Comparison of ENCODE assay signal across 1 cellular context in the genomic region with DNA sequence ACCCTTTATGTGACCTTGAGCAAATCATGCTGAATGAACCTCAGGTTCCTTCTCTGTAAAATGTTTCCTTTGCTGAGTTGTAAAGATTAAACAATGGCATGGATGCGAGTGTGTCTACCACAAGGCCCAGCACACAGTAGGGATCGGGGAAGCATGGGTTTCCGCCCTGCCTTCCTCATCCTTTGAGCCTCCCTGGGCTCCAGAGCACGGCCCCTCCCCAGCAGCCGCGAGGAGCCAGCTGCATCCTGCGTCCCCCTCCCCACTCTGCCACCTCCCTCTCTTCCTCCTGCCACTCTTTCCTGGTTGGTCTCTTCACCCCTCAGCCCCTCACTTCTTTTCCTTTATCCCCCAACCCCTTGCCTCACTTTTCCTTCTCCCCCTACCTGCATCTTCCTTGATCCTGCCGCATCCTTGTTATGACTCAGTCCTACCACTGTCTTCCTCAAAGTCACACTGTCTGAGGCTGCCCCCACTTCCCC.
TF ChIP-seq lines count a peak whose summit lies in the region.

No MANE protein-coding gene starts in this region.

TF ChIP-seq in GM23338, 12 proteins besides CTCF, POLR2A, EP300 and RAD21:
- TF ChIP-seq EZH2phosphoT487 (IDR thresholded peaks at IDR 0.05; ENCODE audit: unreplicated experiment) (no peak), JUNB (IDR thresholded peaks at IDR 0.05; ENCODE audit: unreplicated experiment) (no peak), POLR2AphosphoS5 (IDR thresholded peaks at IDR 0.05; ENCODE audit: low read depth) (no peak), NANOG (IDR thresholded peaks at IDR 0.05; ENCODE audit: borderline replicate concordance) (no peak), STAT1 (IDR thresholded peaks at IDR 0.05; ENCODE audit: unreplicated experiment) (no peak), CREB1 (CRISPR knock-in tag; IDR thresholded peaks at IDR 0.05; ENCODE audit: low read depth) (no peak), ZNF114 (CRISPR knock-in tag; IDR thresholded peaks at IDR 0.05) (no peak), ZNF331 (CRISPR knock-in tag; IDR thresholded peaks at IDR 0.05; ENCODE audit: low read depth) (no peak)
- TF ChIP-seq, protein P1, sequence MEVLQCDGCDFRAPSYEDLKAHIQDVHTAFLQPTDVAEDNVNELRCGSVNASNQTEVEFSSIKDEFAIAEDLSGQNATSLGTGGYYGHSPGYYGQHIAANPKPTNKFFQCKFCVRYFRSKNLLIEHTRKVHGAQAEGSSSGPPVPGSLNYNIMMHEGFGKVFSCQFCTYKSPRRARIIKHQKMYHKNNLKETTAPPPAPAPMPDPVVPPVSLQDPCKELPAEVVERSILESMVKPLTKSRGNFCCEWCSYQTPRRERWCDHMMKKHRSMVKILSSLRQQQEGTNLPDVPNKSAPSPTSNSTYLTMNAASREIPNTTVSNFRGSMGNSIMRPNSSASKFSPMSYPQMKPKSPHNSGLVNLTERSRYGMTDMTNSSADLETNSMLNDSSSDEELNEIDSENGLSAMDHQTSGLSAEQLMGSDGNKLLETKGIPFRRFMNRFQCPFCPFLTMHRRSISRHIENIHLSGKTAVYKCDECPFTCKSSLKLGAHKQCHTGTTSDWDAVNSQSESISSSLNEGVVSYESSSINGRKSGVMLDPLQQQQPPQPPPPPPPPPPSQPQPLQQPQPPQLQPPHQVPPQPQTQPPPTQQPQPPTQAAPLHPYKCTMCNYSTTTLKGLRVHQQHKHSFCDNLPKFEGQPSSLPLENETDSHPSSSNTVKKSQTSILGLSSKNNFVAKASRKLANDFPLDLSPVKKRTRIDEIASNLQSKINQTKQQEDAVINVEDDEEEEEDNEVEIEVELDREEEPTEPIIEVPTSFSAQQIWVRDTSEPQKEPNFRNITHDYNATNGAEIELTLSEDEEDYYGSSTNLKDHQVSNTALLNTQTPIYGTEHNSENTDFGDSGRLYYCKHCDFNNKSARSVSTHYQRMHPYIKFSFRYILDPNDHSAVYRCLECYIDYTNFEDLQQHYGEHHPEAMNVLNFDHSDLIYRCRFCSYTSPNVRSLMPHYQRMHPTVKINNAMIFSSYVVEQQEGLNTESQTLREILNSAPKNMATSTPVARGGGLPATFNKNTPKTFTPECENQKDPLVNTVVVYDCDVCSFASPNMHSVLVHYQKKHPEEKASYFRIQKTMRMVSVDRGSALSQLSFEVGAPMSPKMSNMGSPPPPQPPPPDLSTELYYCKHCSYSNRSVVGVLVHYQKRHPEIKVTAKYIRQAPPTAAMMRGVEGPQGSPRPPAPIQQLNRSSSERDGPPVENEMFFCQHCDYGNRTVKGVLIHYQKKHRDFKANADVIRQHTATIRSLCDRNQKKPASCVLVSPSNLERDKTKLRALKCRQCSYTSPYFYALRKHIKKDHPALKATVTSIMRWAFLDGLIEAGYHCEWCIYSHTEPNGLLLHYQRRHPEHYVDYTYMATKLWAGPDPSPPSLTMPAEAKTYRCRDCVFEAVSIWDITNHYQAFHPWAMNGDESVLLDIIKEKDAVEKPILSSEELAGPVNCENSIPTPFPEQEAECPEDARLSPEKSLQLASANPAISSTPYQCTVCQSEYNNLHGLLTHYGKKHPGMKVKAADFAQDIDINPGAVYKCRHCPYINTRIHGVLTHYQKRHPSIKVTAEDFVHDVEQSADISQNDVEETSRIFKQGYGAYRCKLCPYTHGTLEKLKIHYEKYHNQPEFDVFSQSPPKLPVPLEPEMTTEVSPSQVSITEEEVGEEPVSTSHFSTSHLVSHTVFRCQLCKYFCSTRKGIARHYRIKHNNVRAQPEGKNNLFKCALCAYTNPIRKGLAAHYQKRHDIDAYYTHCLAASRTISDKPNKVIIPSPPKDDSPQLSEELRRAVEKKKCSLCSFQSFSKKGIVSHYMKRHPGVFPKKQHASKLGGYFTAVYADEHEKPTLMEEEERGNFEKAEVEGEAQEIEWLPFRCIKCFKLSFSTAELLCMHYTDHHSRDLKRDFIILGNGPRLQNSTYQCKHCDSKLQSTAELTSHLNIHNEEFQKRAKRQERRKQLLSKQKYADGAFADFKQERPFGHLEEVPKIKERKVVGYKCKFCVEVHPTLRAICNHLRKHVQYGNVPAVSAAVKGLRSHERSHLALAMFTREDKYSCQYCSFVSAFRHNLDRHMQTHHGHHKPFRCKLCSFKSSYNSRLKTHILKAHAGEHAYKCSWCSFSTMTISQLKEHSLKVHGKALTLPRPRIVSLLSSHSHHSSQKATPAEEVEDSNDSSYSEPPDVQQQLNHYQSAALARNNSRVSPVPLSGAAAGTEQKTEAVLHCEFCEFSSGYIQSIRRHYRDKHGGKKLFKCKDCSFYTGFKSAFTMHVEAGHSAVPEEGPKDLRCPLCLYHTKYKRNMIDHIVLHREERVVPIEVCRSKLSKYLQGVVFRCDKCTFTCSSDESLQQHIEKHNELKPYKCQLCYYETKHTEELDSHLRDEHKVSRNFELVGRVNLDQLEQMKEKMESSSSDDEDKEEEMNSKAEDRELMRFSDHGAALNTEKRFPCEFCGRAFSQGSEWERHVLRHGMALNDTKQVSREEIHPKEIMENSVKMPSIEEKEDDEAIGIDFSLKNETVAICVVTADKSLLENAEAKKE (CRISPR knock-in tag; IDR thresholded peaks at IDR 0.05), result no peak
- TF ChIP-seq, protein P2, sequence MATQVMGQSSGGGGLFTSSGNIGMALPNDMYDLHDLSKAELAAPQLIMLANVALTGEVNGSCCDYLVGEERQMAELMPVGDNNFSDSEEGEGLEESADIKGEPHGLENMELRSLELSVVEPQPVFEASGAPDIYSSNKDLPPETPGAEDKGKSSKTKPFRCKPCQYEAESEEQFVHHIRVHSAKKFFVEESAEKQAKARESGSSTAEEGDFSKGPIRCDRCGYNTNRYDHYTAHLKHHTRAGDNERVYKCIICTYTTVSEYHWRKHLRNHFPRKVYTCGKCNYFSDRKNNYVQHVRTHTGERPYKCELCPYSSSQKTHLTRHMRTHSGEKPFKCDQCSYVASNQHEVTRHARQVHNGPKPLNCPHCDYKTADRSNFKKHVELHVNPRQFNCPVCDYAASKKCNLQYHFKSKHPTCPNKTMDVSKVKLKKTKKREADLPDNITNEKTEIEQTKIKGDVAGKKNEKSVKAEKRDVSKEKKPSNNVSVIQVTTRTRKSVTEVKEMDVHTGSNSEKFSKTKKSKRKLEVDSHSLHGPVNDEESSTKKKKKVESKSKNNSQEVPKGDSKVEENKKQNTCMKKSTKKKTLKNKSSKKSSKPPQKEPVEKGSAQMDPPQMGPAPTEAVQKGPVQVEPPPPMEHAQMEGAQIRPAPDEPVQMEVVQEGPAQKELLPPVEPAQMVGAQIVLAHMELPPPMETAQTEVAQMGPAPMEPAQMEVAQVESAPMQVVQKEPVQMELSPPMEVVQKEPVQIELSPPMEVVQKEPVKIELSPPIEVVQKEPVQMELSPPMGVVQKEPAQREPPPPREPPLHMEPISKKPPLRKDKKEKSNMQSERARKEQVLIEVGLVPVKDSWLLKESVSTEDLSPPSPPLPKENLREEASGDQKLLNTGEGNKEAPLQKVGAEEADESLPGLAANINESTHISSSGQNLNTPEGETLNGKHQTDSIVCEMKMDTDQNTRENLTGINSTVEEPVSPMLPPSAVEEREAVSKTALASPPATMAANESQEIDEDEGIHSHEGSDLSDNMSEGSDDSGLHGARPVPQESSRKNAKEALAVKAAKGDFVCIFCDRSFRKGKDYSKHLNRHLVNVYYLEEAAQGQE (IDR thresholded peaks at IDR 0.05; ENCODE audit: unreplicated experiment), result no peak
- TF ChIP-seq, protein P3, sequence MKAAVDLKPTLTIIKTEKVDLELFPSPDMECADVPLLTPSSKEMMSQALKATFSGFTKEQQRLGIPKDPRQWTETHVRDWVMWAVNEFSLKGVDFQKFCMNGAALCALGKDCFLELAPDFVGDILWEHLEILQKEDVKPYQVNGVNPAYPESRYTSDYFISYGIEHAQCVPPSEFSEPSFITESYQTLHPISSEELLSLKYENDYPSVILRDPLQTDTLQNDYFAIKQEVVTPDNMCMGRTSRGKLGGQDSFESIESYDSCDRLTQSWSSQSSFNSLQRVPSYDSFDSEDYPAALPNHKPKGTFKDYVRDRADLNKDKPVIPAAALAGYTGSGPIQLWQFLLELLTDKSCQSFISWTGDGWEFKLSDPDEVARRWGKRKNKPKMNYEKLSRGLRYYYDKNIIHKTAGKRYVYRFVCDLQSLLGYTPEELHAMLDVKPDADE (IDR thresholded peaks at IDR 0.05), result no peak
